8 cellular contexts compared by ENCODE assay signal in genomic region chr16:50671644-50672260, GRCh38. TPM values are rescaled to one million over a fixed set of nuclear protein-coding genes. Genes with fewer than 3 reads are reported as not detected.
DNase-seq lines count a peak whose midpoint lies in the region; ATAC-seq and TF ChIP-seq lines count a peak whose summit lies in the region.

No MANE protein-coding gene starts in this region.

- H3K27me3 ChIP-seq in RWPE2 (ENCODE audit: insufficient read depth, poor library complexity, severe bottlenecking) = no peaks in the 10 kb centered on the region

- H3K27ac Mint-ChIP-seq in naive thymus-derived CD8-positive, alpha-beta T cell = peak overlapping the region in 7 of 10 donors; percentile 17 to 87 (median 60)

- peaks cover 7% of the 10 kb centered on the region for H3K9me3 ChIP-seq in RWPE2 (ENCODE audit: severe bottlenecking)

- no peak overlapping the region for H3K27ac ChIP-seq in RWPE2 (ENCODE audit: poor library complexity, severe bottlenecking)

- in situ Hi-C loops in astrocyte of the cerebellum (cut with HindIII; ENCODE audit: low sequenced_read_pairs) = no loop called here

- DNase-seq in 8988T (peak; percentile 74), RWPE2 (ENCODE audit: low spot score) (no peak), astrocyte of the cerebellum (ENCODE audit: low read depth) (no peak)
- peak in 7 of 10 donors; percentile 10 to 47 (median 41) for DNase-seq in naive thymus-derived CD8-positive, alpha-beta T cell

- H3K4me1 ChIP-seq in RWPE2 (ENCODE audit: insufficient read depth, poor library complexity, severe bottlenecking) = no peaks in the 10 kb centered on the region

- peaks cover 17 to 33% (median 28%) of the 10 kb centered on the region in 4 donors for H3K4me1 Mint-ChIP-seq in naive thymus-derived CD8-positive, alpha-beta T cell

- no peaks in the 10 kb centered on the region for H3K36me3 ChIP-seq in RWPE2 (ENCODE audit: low read depth)

- H3K4me3 Mint-ChIP-seq in naive thymus-derived CD8-positive, alpha-beta T cell = no peak overlapping the region

- POLR2A ChIA-PET in naive thymus-derived CD8-positive, alpha-beta T cell (lab: Charles Lee) = interaction anchor here (0.8 to 2.1 kb wide), 3 partner anchors 10 to 397 kb away, joined by 3 to 11 read pairs (median 4); partner anchors contain the start of gene SNX20

- TF ChIP-seq CTCF in GM12875 (IDR thresholded peaks at IDR 0.05; ENCODE audit: borderline replicate concordance, insufficient read depth, low read depth, low read length) = peak; percentile 69
- TF ChIP-seq CTCF in RWPE2 (IDR thresholded peaks at IDR 0.05; ENCODE audit: poor library complexity, severe bottlenecking) = peak; percentile 31
- peak; percentile 44 for TF ChIP-seq CTCF in astrocyte of the cerebellum (IDR thresholded peaks at IDR 0.05; ENCODE audit: low read depth, low read length, missing control alignments)

- H3K27me3 Mint-ChIP-seq in naive thymus-derived CD8-positive, alpha-beta T cell = no peaks in the 10 kb centered on the region

- no peak overlapping the region for H3K4me3 ChIP-seq in GM12875 (ENCODE audit: low read depth, low read length)
- no peak overlapping the region for H3K4me3 ChIP-seq in RWPE2 (ENCODE audit: severe bottlenecking)
- no peak overlapping the region for H3K4me3 ChIP-seq in astrocyte of the cerebellum (ENCODE audit: low read depth, low read length)

- ATAC-seq in RWPE2 (ENCODE audit: low read depth) = no peak
- ATAC-seq in naive thymus-derived CD8-positive, alpha-beta T cell = no peak
- ATAC-seq in GM18498 (IDR thresholded peaks at IDR 0.05; ENCODE audit: unreplicated experiment) = no peak
- no peak for ATAC-seq in HG03342 (IDR thresholded peaks at IDR 0.05; ENCODE audit: unreplicated experiment)
- ATAC-seq in GM18519 (IDR thresholded peaks at IDR 0.05; ENCODE audit: low FRiP score, unreplicated experiment) = no peak

- peaks cover 20 to 67% (median 49%) of the 10 kb centered on the region in 3 donors for H3K36me3 Mint-ChIP-seq in naive thymus-derived CD8-positive, alpha-beta T cell

- peaks cover 0 to 23% (median 9%) of the 10 kb centered on the region in 9 donors for H3K9me3 Mint-ChIP-seq in naive thymus-derived CD8-positive, alpha-beta T cell

RNA-seq across cellular contexts. Expression of gene SNX20, which starts 9.4 kb away (rescaled TPM):
- 10 to 100 TPM; 38.3 to 42.8 TPM for total RNA-seq in naive thymus-derived CD8-positive, alpha-beta T cell
- polyA plus RNA-seq in naive thymus-derived CD8-positive, alpha-beta T cell = 10 to 100 TPM; 31.1 to 50.4 (median 34.4) TPM

RNA-seq across cellular contexts. Expression of gene NOD2, which starts 21.7 kb away (rescaled TPM):
- total RNA-seq in naive thymus-derived CD8-positive, alpha-beta T cell = under 1 TPM; 0.08 to 0.49 TPM
- under 1 TPM in 2 of 3 donors, not detected in 1; 0.33 to 0.51 TPM for polyA plus RNA-seq in naive thymus-derived CD8-positive, alpha-beta T cell

Comparison
In these comparisons a context has a peak if more than half of its experiments do, and no peak if none do; other contexts are left out.
1. DNase-seq: peak in 8988T (single experiment) and naive thymus-derived CD8-positive, alpha-beta T cell (7 of 10); none in RWPE2 (single experiment) and astrocyte of the cerebellum (single experiment).
2. Peak in every context shown above with its lines, with median percentiles within 50 percentile points of each other: CTCF ChIP-seq.